ENCODE assay signal across 8 cellular contexts in genomic region chr2:161223139-161223732, GRCh38.
DNase-seq lines count a peak whose midpoint lies in the region; ATAC-seq, FAIRE-seq and TF ChIP-seq lines count a peak whose summit lies in the region.

No MANE protein-coding gene starts in this region.

- H3K9me3 Mint-ChIP-seq in CD4-positive, alpha-beta memory T cell: no peaks in the 10 kb centered on the region
- H3K9me3 Mint-ChIP-seq in activated naive CD4-positive, alpha-beta T cell treated with anti-CD3 and anti-CD28 coated beads, Interleukin-2, amount 10 ng/mL, durations not matched to agents 7 days and 5 days: no peaks in the 10 kb centered on the region

- intact Hi-C loops in CD4-positive, alpha-beta memory T cell (cut with micrococcal nuclease): loop anchor here (1.0 to 2.0 kb wide), 5 partner anchors 14 to 723 kb away; no protein-coding TSS in a partner anchor
- intact Hi-C loops in testis (cut with DNase I; ENCODE audit: low total_unique reads): no loop called here

- in situ Hi-C loops in KBM-7 (cut with MboI; ENCODE audit: low pct_unique_long_range_greater_than_20kb, low sequenced_read_pairs): no loop called here

- CTCF ChIA-PET in CD4-positive, alpha-beta memory T cell (lab: Charles Lee; ENCODE audit: partially characterized antibody): interaction anchor here (0.8 to 7.1 kb wide), 24 partner anchors 9 to 902 kb away, joined by 3 to 103 read pairs (median 5); no protein-coding TSS in a partner anchor
- CTCF ChIA-PET in activated naive CD4-positive, alpha-beta T cell treated with anti-CD3 and anti-CD28 coated beads, Interleukin-2, amount 10 ng/mL, durations not matched to agents 7 days and 5 days (lab: Charles Lee): interaction anchor here (0.7 to 4.5 kb wide), 17 partner anchors 8 to 229 kb away, joined by 3 to 41 read pairs (median 4); no protein-coding TSS in a partner anchor

- H3K27me3 Mint-ChIP-seq in CD4-positive, alpha-beta memory T cell: no peaks in the 10 kb centered on the region
- H3K27me3 Mint-ChIP-seq in activated naive CD4-positive, alpha-beta T cell treated with anti-CD3 and anti-CD28 coated beads, Interleukin-2, amount 10 ng/mL, durations not matched to agents 7 days and 5 days: no peaks in the 10 kb centered on the region

- ATAC-seq in GM18858 (IDR thresholded peaks at IDR 0.05; ENCODE audit: unreplicated experiment) (peak; percentile 65), gastroesophageal sphincter (peak; percentile 39), HG03565 (IDR thresholded peaks at IDR 0.05; ENCODE audit: unreplicated experiment) (no peak)

- no peaks in the 10 kb centered on the region for H3K27me3 ChIP-seq in CD4-positive, alpha-beta memory T cell (ENCODE audit: insufficient read depth, low read length)
- H3K27me3 ChIP-seq in gastroesophageal sphincter (no peaks in the 10 kb centered on the region), testis (no peaks in the 10 kb centered on the region)

- no peak for TF ChIP-seq EP300 in gastroesophageal sphincter (IDR thresholded peaks at IDR 0.05)

- no peaks in the 10 kb centered on the region for H3K4me1 ChIP-seq in CD4-positive, alpha-beta memory T cell (ENCODE audit: insufficient read depth, low read length)
- H3K4me1 ChIP-seq in gastroesophageal sphincter (peaks cover 0 to 10% (median 0%) of the 10 kb centered on the region in 3 donors), testis (no peaks in the 10 kb centered on the region)

- no peak overlapping the region for H3K4me3 Mint-ChIP-seq in CD4-positive, alpha-beta memory T cell
- H3K4me3 Mint-ChIP-seq in activated naive CD4-positive, alpha-beta T cell treated with anti-CD3 and anti-CD28 coated beads, Interleukin-2, amount 10 ng/mL, durations not matched to agents 7 days and 5 days: no peak overlapping the region

- H3K9me3 ChIP-seq in CD4-positive, alpha-beta memory T cell (ENCODE audit: control insufficient read depth in 1 of 2, low read length in 2 of 2): no peaks in the 10 kb centered on the region
- no peaks in the 10 kb centered on the region for H3K9me3 ChIP-seq in gastroesophageal sphincter
- H3K9me3 ChIP-seq in testis: no peaks in the 10 kb centered on the region

- H3K27ac ChIP-seq in CD4-positive, alpha-beta memory T cell (ENCODE audit: low read depth, low read length): no peak overlapping the region
- H3K27ac ChIP-seq in gastroesophageal sphincter: no peak overlapping the region
- no peak overlapping the region for H3K27ac ChIP-seq in testis

- DNase-seq in CD4-positive, alpha-beta memory T cell: peak; percentile 29 to 57 (median 52)
- DNase-seq in KBM-7 (peak; percentile 41), testis (no peak)
- no peak for DNase-seq in activated naive CD4-positive, alpha-beta T cell treated with anti-CD3 and anti-CD28 coated beads, Interleukin-2, amount 10 ng/mL, durations not matched to agents 7 days and 5 days

- no peak overlapping the region for H3K27ac Mint-ChIP-seq in CD4-positive, alpha-beta memory T cell
- no peak overlapping the region for H3K27ac Mint-ChIP-seq in activated naive CD4-positive, alpha-beta T cell treated with anti-CD3 and anti-CD28 coated beads, Interleukin-2, amount 10 ng/mL, durations not matched to agents 7 days and 5 days

- 64 to 72% methylated on average over 3 of the region's 3 CpGs for WGBS in gastroesophageal sphincter (ENCODE audit: low coverage in 1 of 2), 2 donors
- WGBS in testis, 2 donors: 79 to 84% methylated on average over 3 of the region's 3 CpGs

- TF ChIP-seq CTCF in gastroesophageal sphincter (IDR thresholded peaks at IDR 0.05): peak; percentile 69 to 80 (median 72)
- TF ChIP-seq CTCF in testis (IDR thresholded peaks at IDR 0.05): peak; percentile 54 to 92 (median 63)

- peaks cover 0 to 6% (median 4%) of the 10 kb centered on the region in 4 donors for H3K4me1 Mint-ChIP-seq in CD4-positive, alpha-beta memory T cell
- no peaks in the 10 kb centered on the region for H3K4me1 Mint-ChIP-seq in activated naive CD4-positive, alpha-beta T cell treated with anti-CD3 and anti-CD28 coated beads, Interleukin-2, amount 10 ng/mL, durations not matched to agents 7 days and 5 days

- TF ChIP-seq POLR2A in gastroesophageal sphincter (IDR thresholded peaks at IDR 0.05) (no peak), testis (IDR thresholded peaks at IDR 0.05) (no peak)

- no peak overlapping the region for H3K4me3 ChIP-seq in CD4-positive, alpha-beta memory T cell (ENCODE audit: low read length in 2 of 2)
- H3K4me3 ChIP-seq in gastroesophageal sphincter: no peak overlapping the region
- no peak overlapping the region for H3K4me3 ChIP-seq in testis

- POLR2A ChIA-PET in CD4-positive, alpha-beta memory T cell (lab: Charles Lee; ENCODE audit: partially characterized antibody): interaction anchor here (0.9 to 2.3 kb wide), 3 partner anchors 9 to 21 kb away, joined by 3 to 11 read pairs (median 4); no protein-coding TSS in a partner anchor

- peaks cover 25% of the 10 kb centered on the region for H3K36me3 ChIP-seq in CD4-positive, alpha-beta memory T cell (ENCODE audit: insufficient read depth, low read length)
- peaks cover 0 to 47% of the 10 kb centered on the region in 2 donors for H3K36me3 ChIP-seq in gastroesophageal sphincter
- H3K36me3 ChIP-seq in testis (ENCODE audit: low read depth, missing control alignments): no peaks in the 10 kb centered on the region

- peak; percentile 98 for FAIRE-seq in TTC549 (lab: Jason Lieb, UNC)

- H3K36me3 Mint-ChIP-seq in CD4-positive, alpha-beta memory T cell: peaks cover 11 to 35% of the 10 kb centered on the region in 2 donors
- peaks cover 31% of the 10 kb centered on the region for H3K36me3 Mint-ChIP-seq in activated naive CD4-positive, alpha-beta T cell treated with anti-CD3 and anti-CD28 coated beads, Interleukin-2, amount 10 ng/mL, durations not matched to agents 7 days and 5 days

Comparison
In these comparisons a context has a peak if more than half of its experiments do, and no peak if none do; other contexts are left out.
1. DNase-seq: peak in CD4-positive, alpha-beta memory T cell (5 of 5) and KBM-7 (single experiment); none in testis (single experiment) and activated naive CD4-positive, alpha-beta T cell treated with anti-CD3 and anti-CD28 coated beads, Interleukin-2, amount 10 ng/mL, durations not matched to agents 7 days and 5 days (single experiment).